Comparison of ENCODE assay signal across 11 cellular contexts in genomic region chr7:77727527-77727926, GRCh38. TPM values are rescaled to one million over a fixed set of nuclear protein-coding genes. Genes with fewer than 3 reads are reported as not detected.
DNase-seq lines count a peak whose midpoint lies in the region; ATAC-seq, FAIRE-seq and TF ChIP-seq lines count a peak whose summit lies in the region.
"Had no signal": no experiment of that assay in that cellular context is flagged by ENCODE, and none has a peak within 500 bp of the region (broad histone marks: within the 10 kb centered on the region; RNA-seq: fewer than 3 reads in every experiment).

No MANE protein-coding gene starts in this region.

- no peak overlapping the region for H2BK15ac ChIP-seq in mesendoderm (replicated peaks; ENCODE audit: low read depth)

- no peak overlapping the region for H3K56ac ChIP-seq in mesendoderm (ENCODE audit: low read length)

- H3K23ac ChIP-seq in mesendoderm (ENCODE audit: low read length) = no peak overlapping the region

- no peak for TF ChIP-seq RAD21 in HepG2 (CRISPR knock-in tag; IDR thresholded peaks at IDR 0.05)

- no peak overlapping the region for H3K4ac ChIP-seq in mesendoderm (ENCODE audit: low read depth, low read length)

- H3K4me1 ChIP-seq in left ventricle myocardium inferior (peaks cover 56% of the 10 kb centered on the region), HepG2 (ENCODE audit: insufficient read depth, low read length) (peaks cover 25% of the 10 kb centered on the region), mesendoderm (ENCODE audit: control insufficient read depth, low read depth, low read length) (peaks cover 3% of the 10 kb centered on the region)

- in situ Hi-C loops in HepG2 (cut with HindIII; ENCODE audit: extremely low pct_ligation_motif_present, low pct_unique_long_range_greater_than_20kb) = no loop called here

- no peak for DNase-seq in left ventricle myocardium inferior
- no peak for DNase-seq in left cardiac atrium
- no peak for DNase-seq in HepG2 (ENCODE audit: low spot score)
- no peak for DNase-seq in NCI-H2227 treated with DMSO at 0.1 percent for 48 hours (lab: John Stamatoyannopoulos, UW)
- no peak for DNase-seq in RPMI8226
- DNase-seq in mesendoderm = no peak
- DNase-seq: activated T-cell treated with anti-CD3 and anti-CD28 coated beads, Interleukin-2, amount 50 U/mL, for 48 hours; effector memory CD4-positive, alpha-beta T cell; islet precursor cell had no signal

- WGBS in HepG2 (ENCODE audit: low lambda C conversion rate) = 83% methylated on average over 3 of the region's 3 CpGs
- WGBS in mesendoderm (ENCODE audit: extremely low coverage, insufficient coverage, low lambda C conversion rate) = no CpG with 5 or more reads among the region's 3 CpGs

- H3K79me1 ChIP-seq in mesendoderm (ENCODE audit: low read length) = peaks cover 3% of the 10 kb centered on the region

- no peak for ATAC-seq in left cardiac atrium
- ATAC-seq in SK-N-SH treated with all-trans-retinoic acid at 6 μM for 48 hours = peak; percentile 5; the same call in 1 of the 3 replicates
- ATAC-seq in HepG2 = no peak
- ATAC-seq in HG02852 (IDR thresholded peaks at IDR 0.05; ENCODE audit: unreplicated experiment) = no peak

- no peak overlapping the region for H2BK120ac ChIP-seq in mesendoderm (ENCODE audit: low read depth, low read length)

- H2AFZ ChIP-seq in HepG2 (ENCODE audit: low read length) = no peak overlapping the region

- H3K9me3 ChIP-seq in left ventricle myocardium inferior (replicated peaks) (no peaks in the 10 kb centered on the region), HepG2 (ENCODE audit: low read length) (no peaks in the 10 kb centered on the region)

- H4K8ac ChIP-seq in mesendoderm (ENCODE audit: low read depth, low read length) = no peak overlapping the region

- POLR2A ChIA-PET in HepG2 (lab: Yijun Ruan, JAX) = interaction anchor here (1.2 kb wide), 1 partner anchor 32 kb away, joined by 3 read pairs; the partner anchor contains the start of gene RSBN1L

- H3K27me3 ChIP-seq in left ventricle myocardium inferior (ENCODE audit: low read depth) (no peaks in the 10 kb centered on the region), HepG2 (ENCODE audit: control insufficient read depth in 1 of 2, insufficient read depth in 2 of 2, low read length in 2 of 2) (no peaks in the 10 kb centered on the region), mesendoderm (ENCODE audit: insufficient read depth, low read length, poor library complexity) (no peaks in the 10 kb centered on the region)

- BruUV-seq in HepG2 (replicated peaks; lab: Mats Ljungman, UMichigan) = no TSS peak

- H3K79me2 ChIP-seq in HepG2 (ENCODE audit: insufficient read depth, low read length) = peaks cover 79% of the 10 kb centered on the region
- H3K79me2 ChIP-seq in mesendoderm (ENCODE audit: control insufficient read depth, insufficient read depth, low read length) = peaks cover 22% of the 10 kb centered on the region

- peak overlapping the region; percentile 16 for H3K27ac ChIP-seq in left ventricle myocardium inferior (replicated peaks)
- peak overlapping the region; percentile 10 for H3K27ac ChIP-seq in HepG2 (ENCODE audit: extremely low read length, insufficient read depth, low read length)
- H3K27ac ChIP-seq in mesendoderm (ENCODE audit: low read depth, low read length) = no peak overlapping the region

- TF ChIP-seq EP300 in HepG2 (IDR thresholded peaks at IDR 0.05; ENCODE audit: low read depth in 2 of 2, low read length in 2 of 2) (no peak), HepG2 (CRISPR knock-in tag; IDR thresholded peaks at IDR 0.05; ENCODE audit: borderline replicate concordance) (no peak)

- H4K5ac ChIP-seq in mesendoderm (ENCODE audit: low read length) = no peak overlapping the region

- H3K4me3 ChIP-seq in left ventricle myocardium inferior (no peak overlapping the region), HepG2 (replicated peaks in 1 of 3; ENCODE audit: insufficient read depth in 1 of 3, low read depth in 2 of 3, low read length in 3 of 3) (no peak overlapping the region), mesendoderm (ENCODE audit: low read length) (no peak overlapping the region)

- H4K20me1 ChIP-seq in HepG2 (ENCODE audit: insufficient read depth, low read length) = 0 out of 2 replicates have a peak, but pooled peaks cover 4% of the 10 kb centered on the region

- TF ChIP-seq CTCF in left ventricle myocardium inferior (IDR thresholded peaks at IDR 0.05; ENCODE audit: borderline replicate concordance) (no peak), HepG2 (CRISPR knock-in tag; IDR thresholded peaks at IDR 0.05) (no peak)

- H3K4me2 ChIP-seq in HepG2 (ENCODE audit: low read depth, low read length) = no peak overlapping the region
- no peak overlapping the region for H3K4me2 ChIP-seq in mesendoderm (ENCODE audit: low read length)

- no peak for TF ChIP-seq POLR2A in HepG2 (IDR thresholded peaks at IDR 0.05; ENCODE audit: insufficient read depth in 1 of 2, low read depth in 2 of 2, low read length in 2 of 2)

- no peak overlapping the region for H2AK5ac ChIP-seq in mesendoderm (ENCODE audit: low read length)

- CTCF ChIA-PET in HepG2 (lab: Yijun Ruan, JAX; ENCODE audit: low intra/inter-chr PET ratio, low total read pairs) = no interaction called here

- no peak for FAIRE-seq in HepG2 (lab: Jason Lieb, UNC)

- H3K36me3 ChIP-seq in left ventricle myocardium inferior (no peaks in the 10 kb centered on the region), HepG2 (replicated peaks in 1 of 2; ENCODE audit: control insufficient read depth in 1 of 2, insufficient read depth in 2 of 2, low read length in 2 of 2) (no peaks in the 10 kb centered on the region; a peak in 2 of 5 replicates), mesendoderm (ENCODE audit: control insufficient read depth, insufficient read depth, low read length) (no peaks in the 10 kb centered on the region)

- no peak overlapping the region for H3K18ac ChIP-seq in mesendoderm (ENCODE audit: low read length)

- no peak overlapping the region for H3K9ac ChIP-seq in HepG2 (ENCODE audit: insufficient read depth, low read depth, low read length)
- no peak overlapping the region for H3K9ac ChIP-seq in mesendoderm (ENCODE audit: low read length)

- H2BK5ac ChIP-seq in mesendoderm (ENCODE audit: low read length) = no peak overlapping the region

- intact Hi-C loops in left ventricle myocardium inferior (cut with micrococcal nuclease) (no loop called here), left cardiac atrium (cut with DNase I) (no loop called here), HepG2 (cut with micrococcal nuclease; ENCODE audit: unreplicated experiment) (no loop called here)

TF ChIP-seq in SK-N-SH treated with all-trans-retinoic acid at 6 μM for 48 hours, 23 proteins besides CTCF, POLR2A, EP300 and RAD21 (continues in another document):
- TF ChIP-seq ESRRG (CRISPR knock-in tag; IDR thresholded peaks at IDR 0.05) (no peak), SNAI2 (CRISPR knock-in tag; IDR thresholded peaks at IDR 0.05) (no peak), TCF4 (CRISPR knock-in tag; IDR thresholded peaks at IDR 0.05; ENCODE audit: borderline replicate concordance) (no peak), ZFP3 (CRISPR knock-in tag; IDR thresholded peaks at IDR 0.05) (no peak), ZNF565 (CRISPR knock-in tag; conservative IDR thresholded peaks at IDR 0.05; ENCODE audit: low read depth) (no peak), ZC3H10 (CRISPR knock-in tag; IDR thresholded peaks at IDR 0.05) (no peak)

TF ChIP-seq in HepG2, 621 proteins besides CTCF, POLR2A, EP300 and RAD21 (continues in another document):
- no peak for TF ChIP-seq ZNF598 (CRISPR knock-in tag; IDR thresholded peaks at IDR 0.05; ENCODE audit: borderline replicate concordance)
- no peak for TF ChIP-seq TRIM22 (IDR thresholded peaks at IDR 0.05)

RNA-seq across cellular contexts. Expression of gene RSBN1L, which starts 31.3 kb away (rescaled TPM):
- 7.8 TPM for total RNA-seq in left ventricle myocardium inferior
- total RNA-seq in left cardiac atrium = 1 to 10 TPM; 9.5 to 9.7 TPM
- 21.3 and 25.9 TPM in 2 replicates for total RNA-seq in HepG2 (2016; rRNA removed; fragmentation: Illumina TruSeq; extraction: Trizol)
- total RNA-seq in HepG2 (2016; cell fraction: cytosol; rRNA removed; fragmentation: Illumina TruSeq; extraction: Trizol; ENCODE audit: low read depth) = 15.6 and 19.7 TPM in 2 replicates
- 18.9 and 19.6 TPM in 2 replicates for total RNA-seq in HepG2 (2016; cell fraction: insoluble cytoplasmic fraction; rRNA removed; fragmentation: Illumina TruSeq; extraction: Trizol)
- total RNA-seq in HepG2 (2016; cell fraction: membrane; rRNA removed; fragmentation: Illumina TruSeq; extraction: Trizol) = 10.7 and 11.3 TPM in 2 replicates
- 13.9 and 15.9 TPM in 2 replicates for total RNA-seq in HepG2 (2016; cell fraction: nucleus; rRNA removed; fragmentation: Illumina TruSeq; extraction: Trizol)
- polyA plus RNA-seq in HepG2 (2011; rRNA removed) = 7.7 and 7.9 TPM in 2 replicates
- 3.0 and 4.2 TPM in 2 replicates for polyA plus RNA-seq in HepG2 (2011; cell fraction: cytosol; rRNA removed)
- 5.1 and 6.1 TPM in 2 replicates for polyA plus RNA-seq in HepG2 (2011; cell fraction: nucleus; rRNA removed)
- 11.0 and 12.9 TPM in 2 replicates for polyA plus RNA-seq in HepG2 (2012)
- 0.66 and 0.77 TPM in 2 replicates for polyA plus RNA-seq in HepG2 (2016; cell fraction: cytosol; fragmentation: Illumina TruSeq; extraction: Trizol; ENCODE audit: low read depth)
- polyA plus RNA-seq in HepG2 (2016; cell fraction: insoluble cytoplasmic fraction; fragmentation: Illumina TruSeq; extraction: Trizol; ENCODE audit: low read depth) = 12.8 and 15.4 TPM in 2 replicates
- 1.9 TPM in 2 replicates for polyA plus RNA-seq in HepG2 (2016; cell fraction: membrane; fragmentation: Illumina TruSeq; extraction: Trizol; ENCODE audit: low read depth)
- polyA plus RNA-seq in HepG2 (2016; cell fraction: nucleus; fragmentation: Illumina TruSeq; extraction: Trizol; ENCODE audit: insufficient read depth, low read depth) = 16.3 and 17.5 TPM in 2 replicates
- 7.7 and 8.4 TPM in 2 replicates for polyA minus RNA-seq in HepG2 (2011; rRNA and poly(A)+ RNA removed; ENCODE audit: low replicate concordance)
- polyA minus RNA-seq in HepG2 (2011; cell fraction: cytosol; rRNA and poly(A)+ RNA removed) = 14.1 and 20.3 TPM in 2 replicates
- 18.3 and 23.4 TPM in 2 replicates for polyA minus RNA-seq in HepG2 (2011; cell fraction: nucleus; rRNA and poly(A)+ RNA removed)
- polyA plus RNA-seq in mesendoderm (2013, experiment 1 of 2) = 10.8 TPM
- polyA plus RNA-seq in mesendoderm (2013, experiment 2 of 2) = 10.7 TPM
